ENCODE assay signal across 27 cellular contexts in the genomic region with DNA sequence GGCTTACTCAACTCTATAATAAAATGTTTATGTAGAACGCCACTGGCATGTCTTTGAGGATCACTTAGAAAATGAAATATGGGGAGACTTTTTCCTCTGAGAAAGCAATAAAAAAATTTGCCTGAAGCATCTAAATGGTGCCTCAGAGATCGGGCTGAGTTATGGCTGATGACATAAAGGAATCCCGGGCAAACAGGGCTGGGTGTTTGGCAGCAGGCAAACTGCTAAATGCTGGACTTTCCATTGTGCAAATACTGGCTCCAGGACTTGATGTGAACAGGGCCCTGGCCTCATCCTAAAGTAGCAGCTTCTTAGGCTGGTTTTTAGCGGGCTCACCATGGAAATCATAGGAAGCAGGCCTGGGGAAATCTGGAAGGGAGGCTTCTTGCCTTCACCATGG. TPM values are rescaled to one million over a fixed set of nuclear protein-coding genes. Genes with fewer than 3 reads are reported as not detected.
"Had no signal": no experiment of that assay in that cellular context is flagged by ENCODE, and none has a peak within 500 bp of the region (broad histone marks: within the 10 kb centered on the region; RNA-seq: fewer than 3 reads in every experiment).

No MANE protein-coding gene starts in this region.

- H3K9me3 ChIP-seq: ascending aorta, esophagus muscularis mucosa, lower lobe of right lung, prostate gland, right atrium auricular region, transverse colon, vagina had no signal

- FAIRE-seq: islet of Langerhans had no signal

- H3K36me3 ChIP-seq: ascending aorta, esophagus muscularis mucosa, lower lobe of right lung, prostate gland, right atrium auricular region, transverse colon, vagina had no signal

- H3K4me3 ChIP-seq: ascending aorta, esophagus muscularis mucosa, lower lobe of right lung, prostate gland, right atrium auricular region, transverse colon, vagina had no signal

- H3K4me1 ChIP-seq: ascending aorta, esophagus muscularis mucosa, lower lobe of right lung, prostate gland, right atrium auricular region, transverse colon, vagina had no signal

- H3K27me3 ChIP-seq: ascending aorta, esophagus muscularis mucosa, right atrium auricular region, transverse colon, vagina had no signal

- DNase-seq: activated CD4-positive, alpha-beta memory T cell treated with anti-CD3 and anti-CD28 coated beads, Interleukin-2, amount 10 ng/mL, durations not matched to agents 7 days and 5 days; activated CD4-positive, alpha-beta T cell treated with anti-CD3 and anti-CD28 coated beads for 48 hours; activated CD4-positive, CD25-positive, alpha-beta regulatory T cell; activated naive CD4-positive, alpha-beta T cell treated with Interleukin-2 at 50 U/mL for 16 hours; activated naive CD8-positive, alpha-beta T cell treated with anti-CD3 and anti-CD28 coated beads, Interleukin-2, amount 10 ng/mL, durations not matched to agents 7 days and 5 days; activated T-cell treated with anti-CD3 and anti-CD28 coated beads, Interleukin-2, amount 50 U/mL, for 1 hour; cortex of kidney; effector CD4-positive, alpha-beta T cell; foreskin fibroblast; left cardiac atrium; lower lobe of right lung; midbrain; nephron progenitor cell; occipital lobe; stimulated activated naive CD8-positive, alpha-beta T cell treated with anti-CD3 and anti-CD28 coated beads, Interleukin-15, Interleukin-2, amounts not matched to agents 100 U/mL and 50 U/mL, for 24 hours; T-helper 1 cell; T-helper 9 cell; transverse colon had no signal

- H3K27ac ChIP-seq: ascending aorta, esophagus muscularis mucosa, lower lobe of right lung, prostate gland, right atrium auricular region, transverse colon, vagina had no signal

RNA-seq across cellular contexts. Expression of a gene that starts 44.5 kb away (rescaled TPM):
- total RNA-seq: activated CD4-positive, alpha-beta memory T cell treated with anti-CD3 and anti-CD28 coated beads, Interleukin-2, amount 10 ng/mL, durations not matched to agents 7 days and 5 days; activated naive CD8-positive, alpha-beta T cell treated with anti-CD3 and anti-CD28 coated beads, Interleukin-2, amount 10 ng/mL, durations not matched to agents 7 days and 5 days; activated T-helper 2 cell treated with anti-CD3 and anti-CD28 coated beads, Interferon-gamma antibody, Interleukin-2, Interleukin-4, amounts not matched to agents 10 μg/mL and 5 μg/mL and 100 μg/mL, durations not matched to agents 14 hours and 24 hours and 36 hours; ascending aorta; esophagus muscularis mucosa; glomerular endothelial cell; left cardiac atrium; right atrium auricular region; skeletal muscle tissue; vagina had no signal
